Comparison of ENCODE assay signal across 1 cellular context in the genomic region with DNA sequence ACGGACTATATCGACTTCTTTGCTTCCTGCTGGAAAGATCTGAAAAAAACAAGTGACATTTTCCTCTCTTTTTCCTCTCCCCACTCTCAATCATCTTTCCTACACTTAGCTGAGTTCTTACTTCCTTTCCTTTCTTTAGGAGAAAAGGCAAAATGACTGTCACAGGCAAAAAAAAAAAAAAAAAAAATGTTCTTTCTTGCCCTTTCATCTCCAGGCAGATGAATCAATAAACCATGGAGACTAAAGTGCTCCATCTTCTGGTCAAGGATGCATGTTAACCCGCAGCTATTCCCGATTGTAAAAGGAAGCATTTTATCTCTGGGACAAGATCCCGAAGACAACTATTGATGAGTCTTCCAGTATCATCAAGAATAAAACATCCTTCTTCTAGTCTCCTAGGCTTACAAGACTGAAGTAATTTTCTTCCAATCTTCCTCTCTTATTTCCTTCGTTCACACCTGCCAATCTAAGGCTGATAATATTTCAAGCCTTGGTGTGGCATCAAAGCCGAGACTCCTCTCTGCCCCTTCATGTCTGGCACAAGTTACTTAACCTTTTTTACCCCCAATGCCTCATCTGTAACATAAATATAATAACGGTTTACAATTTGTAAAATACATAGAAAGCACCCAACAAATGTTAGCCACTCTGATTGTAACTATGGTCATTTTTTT.
TF ChIP-seq lines count a peak whose summit lies in the region.

No MANE protein-coding gene starts in this region.

TF ChIP-seq in GM23338, 12 proteins besides CTCF, POLR2A, EP300 and RAD21 (continued from another document):
- TF ChIP-seq, protein P1, sequence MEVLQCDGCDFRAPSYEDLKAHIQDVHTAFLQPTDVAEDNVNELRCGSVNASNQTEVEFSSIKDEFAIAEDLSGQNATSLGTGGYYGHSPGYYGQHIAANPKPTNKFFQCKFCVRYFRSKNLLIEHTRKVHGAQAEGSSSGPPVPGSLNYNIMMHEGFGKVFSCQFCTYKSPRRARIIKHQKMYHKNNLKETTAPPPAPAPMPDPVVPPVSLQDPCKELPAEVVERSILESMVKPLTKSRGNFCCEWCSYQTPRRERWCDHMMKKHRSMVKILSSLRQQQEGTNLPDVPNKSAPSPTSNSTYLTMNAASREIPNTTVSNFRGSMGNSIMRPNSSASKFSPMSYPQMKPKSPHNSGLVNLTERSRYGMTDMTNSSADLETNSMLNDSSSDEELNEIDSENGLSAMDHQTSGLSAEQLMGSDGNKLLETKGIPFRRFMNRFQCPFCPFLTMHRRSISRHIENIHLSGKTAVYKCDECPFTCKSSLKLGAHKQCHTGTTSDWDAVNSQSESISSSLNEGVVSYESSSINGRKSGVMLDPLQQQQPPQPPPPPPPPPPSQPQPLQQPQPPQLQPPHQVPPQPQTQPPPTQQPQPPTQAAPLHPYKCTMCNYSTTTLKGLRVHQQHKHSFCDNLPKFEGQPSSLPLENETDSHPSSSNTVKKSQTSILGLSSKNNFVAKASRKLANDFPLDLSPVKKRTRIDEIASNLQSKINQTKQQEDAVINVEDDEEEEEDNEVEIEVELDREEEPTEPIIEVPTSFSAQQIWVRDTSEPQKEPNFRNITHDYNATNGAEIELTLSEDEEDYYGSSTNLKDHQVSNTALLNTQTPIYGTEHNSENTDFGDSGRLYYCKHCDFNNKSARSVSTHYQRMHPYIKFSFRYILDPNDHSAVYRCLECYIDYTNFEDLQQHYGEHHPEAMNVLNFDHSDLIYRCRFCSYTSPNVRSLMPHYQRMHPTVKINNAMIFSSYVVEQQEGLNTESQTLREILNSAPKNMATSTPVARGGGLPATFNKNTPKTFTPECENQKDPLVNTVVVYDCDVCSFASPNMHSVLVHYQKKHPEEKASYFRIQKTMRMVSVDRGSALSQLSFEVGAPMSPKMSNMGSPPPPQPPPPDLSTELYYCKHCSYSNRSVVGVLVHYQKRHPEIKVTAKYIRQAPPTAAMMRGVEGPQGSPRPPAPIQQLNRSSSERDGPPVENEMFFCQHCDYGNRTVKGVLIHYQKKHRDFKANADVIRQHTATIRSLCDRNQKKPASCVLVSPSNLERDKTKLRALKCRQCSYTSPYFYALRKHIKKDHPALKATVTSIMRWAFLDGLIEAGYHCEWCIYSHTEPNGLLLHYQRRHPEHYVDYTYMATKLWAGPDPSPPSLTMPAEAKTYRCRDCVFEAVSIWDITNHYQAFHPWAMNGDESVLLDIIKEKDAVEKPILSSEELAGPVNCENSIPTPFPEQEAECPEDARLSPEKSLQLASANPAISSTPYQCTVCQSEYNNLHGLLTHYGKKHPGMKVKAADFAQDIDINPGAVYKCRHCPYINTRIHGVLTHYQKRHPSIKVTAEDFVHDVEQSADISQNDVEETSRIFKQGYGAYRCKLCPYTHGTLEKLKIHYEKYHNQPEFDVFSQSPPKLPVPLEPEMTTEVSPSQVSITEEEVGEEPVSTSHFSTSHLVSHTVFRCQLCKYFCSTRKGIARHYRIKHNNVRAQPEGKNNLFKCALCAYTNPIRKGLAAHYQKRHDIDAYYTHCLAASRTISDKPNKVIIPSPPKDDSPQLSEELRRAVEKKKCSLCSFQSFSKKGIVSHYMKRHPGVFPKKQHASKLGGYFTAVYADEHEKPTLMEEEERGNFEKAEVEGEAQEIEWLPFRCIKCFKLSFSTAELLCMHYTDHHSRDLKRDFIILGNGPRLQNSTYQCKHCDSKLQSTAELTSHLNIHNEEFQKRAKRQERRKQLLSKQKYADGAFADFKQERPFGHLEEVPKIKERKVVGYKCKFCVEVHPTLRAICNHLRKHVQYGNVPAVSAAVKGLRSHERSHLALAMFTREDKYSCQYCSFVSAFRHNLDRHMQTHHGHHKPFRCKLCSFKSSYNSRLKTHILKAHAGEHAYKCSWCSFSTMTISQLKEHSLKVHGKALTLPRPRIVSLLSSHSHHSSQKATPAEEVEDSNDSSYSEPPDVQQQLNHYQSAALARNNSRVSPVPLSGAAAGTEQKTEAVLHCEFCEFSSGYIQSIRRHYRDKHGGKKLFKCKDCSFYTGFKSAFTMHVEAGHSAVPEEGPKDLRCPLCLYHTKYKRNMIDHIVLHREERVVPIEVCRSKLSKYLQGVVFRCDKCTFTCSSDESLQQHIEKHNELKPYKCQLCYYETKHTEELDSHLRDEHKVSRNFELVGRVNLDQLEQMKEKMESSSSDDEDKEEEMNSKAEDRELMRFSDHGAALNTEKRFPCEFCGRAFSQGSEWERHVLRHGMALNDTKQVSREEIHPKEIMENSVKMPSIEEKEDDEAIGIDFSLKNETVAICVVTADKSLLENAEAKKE (CRISPR knock-in tag; IDR thresholded peaks at IDR 0.05), result no peak
- TF ChIP-seq STAT1 (IDR thresholded peaks at IDR 0.05; ENCODE audit: unreplicated experiment) (no peak), ZNF331 (CRISPR knock-in tag; IDR thresholded peaks at IDR 0.05; ENCODE audit: low read depth) (no peak), EZH2phosphoT487 (IDR thresholded peaks at IDR 0.05; ENCODE audit: unreplicated experiment) (no peak), EZH2 (IDR thresholded peaks at IDR 0.05; ENCODE audit: low read depth, unreplicated experiment) (no peak), JUNB (IDR thresholded peaks at IDR 0.05; ENCODE audit: unreplicated experiment) (no peak), POLR2AphosphoS5 (IDR thresholded peaks at IDR 0.05; ENCODE audit: low read depth) (no peak), NANOG (IDR thresholded peaks at IDR 0.05; ENCODE audit: borderline replicate concordance) (no peak), CREB1 (CRISPR knock-in tag; IDR thresholded peaks at IDR 0.05; ENCODE audit: low read depth) (no peak)
- TF ChIP-seq, protein P2, sequence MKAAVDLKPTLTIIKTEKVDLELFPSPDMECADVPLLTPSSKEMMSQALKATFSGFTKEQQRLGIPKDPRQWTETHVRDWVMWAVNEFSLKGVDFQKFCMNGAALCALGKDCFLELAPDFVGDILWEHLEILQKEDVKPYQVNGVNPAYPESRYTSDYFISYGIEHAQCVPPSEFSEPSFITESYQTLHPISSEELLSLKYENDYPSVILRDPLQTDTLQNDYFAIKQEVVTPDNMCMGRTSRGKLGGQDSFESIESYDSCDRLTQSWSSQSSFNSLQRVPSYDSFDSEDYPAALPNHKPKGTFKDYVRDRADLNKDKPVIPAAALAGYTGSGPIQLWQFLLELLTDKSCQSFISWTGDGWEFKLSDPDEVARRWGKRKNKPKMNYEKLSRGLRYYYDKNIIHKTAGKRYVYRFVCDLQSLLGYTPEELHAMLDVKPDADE (IDR thresholded peaks at IDR 0.05), result no peak
